ENCODE assay signal across 23 cellular contexts in the genomic region with DNA sequence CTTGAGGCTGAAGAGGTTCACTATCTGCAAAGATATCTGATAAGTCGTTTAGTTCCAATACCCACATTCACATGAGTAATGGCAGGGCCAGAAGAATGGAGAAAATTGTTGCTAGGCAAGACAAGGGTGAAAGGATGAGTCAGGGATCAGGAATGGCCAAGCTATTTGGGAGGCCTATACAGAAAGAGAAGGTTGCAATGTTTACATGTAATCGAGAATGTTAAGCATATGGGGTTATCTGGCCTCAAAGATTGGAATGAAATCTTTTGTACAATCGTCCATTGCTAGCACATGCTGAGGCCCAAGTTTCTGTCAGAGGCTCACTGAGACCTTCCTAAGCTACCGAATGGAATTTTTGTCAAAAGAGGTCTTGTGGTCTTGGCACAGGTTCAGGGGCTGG.
A peak's percentile ranks its signal among the peaks of the same experiment; 100 is the strongest.
DNase-seq lines count a peak whose midpoint lies in the region; ATAC-seq and TF ChIP-seq lines count a peak whose summit lies in the region.
"Had no signal": no experiment of that assay in that cellular context is flagged by ENCODE, and none has a peak within 500 bp of the region (broad histone marks: within the 10 kb centered on the region; RNA-seq: fewer than 3 reads in every experiment).

No MANE protein-coding gene starts in this region.

- intact Hi-C loops in PC-9 (cut with micrococcal nuclease; ENCODE audit: unreplicated experiment) (no loop called here), Right ventricle myocardium inferior (cut with DNase I) (no loop called here)

- H4K20me1 ChIP-seq in PC-9 (ENCODE audit: insufficient read depth), result no peaks in the 10 kb centered on the region

- BruUV-seq in PC-9 (replicated peaks; lab: Mats Ljungman, UMichigan), result no TSS peak

- no peaks in the 10 kb centered on the region for H3K27me3 ChIP-seq in PC-9 (ENCODE audit: insufficient read depth, low read depth)
- H3K27me3 ChIP-seq: Peyer's patch had no signal

- H2AFZ ChIP-seq in PC-9, result no peak overlapping the region

- H3K4me2 ChIP-seq in PC-9, result peak overlapping the region; percentile 18; the same call in 1 of the 2 replicates
- H3K4me2 ChIP-seq: KMS-11 had no signal

- CTCF ChIA-PET in PC-9 (lab: Charles Lee), result no interaction called here

- no peaks in the 10 kb centered on the region for H3K9me2 ChIP-seq in PC-9 (ENCODE audit: insufficient read depth)

- no peaks in the 10 kb centered on the region for H3K9me3 ChIP-seq in PC-9 (ENCODE audit: insufficient read depth, low read depth)
- H3K9me3 ChIP-seq: Peyer's patch had no signal

- no peaks in the 10 kb centered on the region for H3F3A ChIP-seq in PC-9 (ENCODE audit: insufficient read depth, low read depth)

- POLR2A ChIA-PET in PC-9 (lab: Charles Lee; ENCODE audit: unreplicated experiment), result no interaction called here

- H3K36me3 ChIP-seq in PC-9 (ENCODE audit: low read depth), result no peaks in the 10 kb centered on the region
- H3K36me3 ChIP-seq: Peyer's patch had no signal

- peak; percentile 26 for DNase-seq in EL
- DNase-seq in PC-9, result peak; percentile 9 to 61
- DNase-seq in choroid plexus epithelial cell (ENCODE audit: low read depth), result peak; percentile 28
- DNase-seq in myocyte (ENCODE audit: low read depth), result peak; percentile 20
- DNase-seq in Right ventricle myocardium inferior (ENCODE audit: missing footprints), result no peak
- no peak for DNase-seq in NCI-H69 (lab: John Stamatoyannopoulos, UW)
- DNase-seq in SIG-M5 (lab: John Stamatoyannopoulos, UW), result no peak
- DNase-seq: activated CD8-positive, alpha-beta T cell treated with anti-CD3 and anti-CD28 coated beads, Interleukin-2, amount 10 ng/mL, durations not matched to agents 7 days and 5 days; activated T-cell treated with anti-CD3 and anti-CD28 coated beads, Interleukin-2, amount 50 U/mL, for 72 hours; CD8-positive, alpha-beta memory T cell; left ventricle myocardium superior; NCI-H1417; NCI-H774; occipital lobe; Peyer's patch; stimulated activated CD4-positive, alpha-beta T cell treated with anti-CD3 and anti-CD28 coated beads, Interleukin-2, amount 100 ng/mL, for 48 hours; T-helper 1 cell had no signal

- H3K4me3 ChIP-seq in PC-9 (no peak overlapping the region), choroid plexus epithelial cell (ENCODE audit: low read depth, low read length) (no peak overlapping the region)
- H3K4me3 ChIP-seq: GM12878, Peyer's patch had no signal

- ATAC-seq in Right ventricle myocardium inferior (no peak), HG02623 (IDR thresholded peaks at IDR 0.05; ENCODE audit: unreplicated experiment) (no peak)
- ATAC-seq: activated CD8-positive, alpha-beta T cell treated with anti-CD3 and anti-CD28 coated beads, Interleukin-2, amount 10 ng/mL, durations not matched to agents 7 days and 5 days; activated naive CD4-positive, alpha-beta T cell treated with anti-CD3 and anti-CD28 coated beads, Interleukin-2, amount 50 U/mL, for 72 hours; activated T-cell treated with anti-CD3 and anti-CD28 coated beads, Interleukin-2, amount 50 U/mL, for 72 hours; GM12878; left ventricle myocardium superior; sciatic nerve had no signal

- H3K27ac ChIP-seq in PC-9, result 0 out of 2 replicates have a peak overlapping the region, but pooled peaks have one; percentile 28
- H3K27ac ChIP-seq: HL-60, KMS-11, Peyer's patch had no signal

- peaks cover 18% of the 10 kb centered on the region for H3K4me1 ChIP-seq in PC-9 (replicated peaks; ENCODE audit: insufficient read depth)
- H3K4me1 ChIP-seq: Peyer's patch had no signal

- no peaks in the 10 kb centered on the region for H3K79me2 ChIP-seq in PC-9 (ENCODE audit: low read depth)

- no peak for TF ChIP-seq CTCF in PC-9 (conservative IDR thresholded peaks at IDR 0.05)
- TF ChIP-seq CTCF in choroid plexus epithelial cell (conservative IDR thresholded peaks at IDR 0.05; ENCODE audit: low read depth, low read length), result no peak

Comparison
In these comparisons a context has a peak if more than half of its experiments do, and no peak if none do; other contexts are left out.
1. DNase-seq: peak in EL (single experiment), PC-9 (2 of 2), choroid plexus epithelial cell (single experiment) and myocyte (single experiment); none in Right ventricle myocardium inferior (single experiment), NCI-H69 (single experiment) and SIG-M5 (single experiment).